23 cellular contexts compared by ENCODE assay signal in the genomic region with DNA sequence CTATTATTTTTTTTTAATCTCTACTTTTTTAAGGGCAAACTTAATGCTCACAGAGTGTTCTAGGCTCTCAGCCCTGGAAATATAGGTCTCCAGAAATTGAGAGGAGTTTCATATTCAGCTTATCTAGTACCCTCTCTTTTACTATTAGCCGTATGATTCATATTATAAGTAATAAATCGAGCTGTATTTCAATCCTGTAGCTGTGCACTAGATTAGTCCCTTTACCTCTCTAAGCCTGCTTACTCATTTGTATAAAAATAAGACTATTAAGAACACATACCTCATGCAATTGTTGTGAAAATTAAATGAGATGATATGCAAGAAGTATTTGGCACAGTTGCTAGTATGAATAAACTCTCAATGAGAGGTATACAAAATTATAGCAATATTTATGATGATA.
"Had no signal": no experiment of that assay in that cellular context is flagged by ENCODE, and none has a peak within 500 bp of the region (broad histone marks: within the 10 kb centered on the region; RNA-seq: fewer than 3 reads in every experiment).

No MANE protein-coding gene starts in this region.

- H3K79me2 ChIP-seq: parathyroid adenoma had no signal

- H3K36me3 ChIP-seq: adrenal gland, ascending aorta, brain microvascular endothelial cell, heart left ventricle had no signal

- H3K9me3 ChIP-seq: adrenal gland, ascending aorta, heart left ventricle, right lobe of liver, testis had no signal

- H3K27me3 ChIP-seq: adrenal gland, ascending aorta, brain microvascular endothelial cell, heart left ventricle, right lobe of liver, testis had no signal

- H2AFZ ChIP-seq: parathyroid adenoma had no signal

- H3K4me1 ChIP-seq: ascending aorta, parathyroid adenoma had no signal

- H3K27ac ChIP-seq: adrenal gland, ascending aorta, brain microvascular endothelial cell, heart left ventricle, parathyroid adenoma, right lobe of liver, testis had no signal

- ATAC-seq: activated T-cell treated with anti-CD3 and anti-CD28 coated beads, Interleukin-2, amount 50 U/mL, for 4 hours; right lobe of liver; stimulated activated naive B cell treated with anti-CD40 and anti-IgM and Interleukin-4, amounts not matched to agents 10 μg/mL and 1 μg/mL and 100 μg/mL, for 72 hours had no signal

- DNase-seq: activated B cell treated with CpG ODN at 0.5 μM for 24 hours; activated CD4-positive, alpha-beta T cell treated with anti-CD3 and anti-CD28 coated beads for 4 hours; activated CD4-positive, alpha-beta T cell treated with anti-CD3 and anti-CD28 coated beads, Interleukin-2, amount 50 U/mL, for 48 hours; activated CD8-positive, alpha-beta memory T cell treated with anti-CD3 and anti-CD28 coated beads, Interleukin-2, amount 50 U/mL, for 48 hours; activated naive CD4-positive, alpha-beta T cell; activated T-cell treated with anti-CD3 and anti-CD28 coated beads, Interleukin-2, amount 50 U/mL, for 4 hours; adrenal gland; brain microvascular endothelial cell; caudate nucleus; effector CD8-positive, alpha-beta T cell; foreskin melanocyte; heart left ventricle; islet precursor cell; left cardiac atrium; nucleus accumbens; right lobe of liver; stimulated activated CD4-positive, alpha-beta T cell treated with anti-CD3 and anti-CD28 coated beads, Interleukin-2, amount 100 ng/mL, for 48 hours; stimulated activated CD8-positive, alpha-beta memory T cell treated with anti-CD3 and anti-CD28 coated beads, Interleukin-4, amount 100 ng/mL, for 48 hours; stimulated activated naive B cell treated with anti-CD40 and anti-IgM and Interleukin-4, amounts not matched to agents 10 μg/mL and 1 μg/mL and 100 μg/mL, for 72 hours; T1000; testis had no signal

- H3K4me3 ChIP-seq: adrenal gland, ascending aorta, heart left ventricle, right lobe of liver, testis had no signal

- H3K9ac ChIP-seq: parathyroid adenoma had no signal
